22 cellular contexts compared by ENCODE assay signal in the genomic region with DNA sequence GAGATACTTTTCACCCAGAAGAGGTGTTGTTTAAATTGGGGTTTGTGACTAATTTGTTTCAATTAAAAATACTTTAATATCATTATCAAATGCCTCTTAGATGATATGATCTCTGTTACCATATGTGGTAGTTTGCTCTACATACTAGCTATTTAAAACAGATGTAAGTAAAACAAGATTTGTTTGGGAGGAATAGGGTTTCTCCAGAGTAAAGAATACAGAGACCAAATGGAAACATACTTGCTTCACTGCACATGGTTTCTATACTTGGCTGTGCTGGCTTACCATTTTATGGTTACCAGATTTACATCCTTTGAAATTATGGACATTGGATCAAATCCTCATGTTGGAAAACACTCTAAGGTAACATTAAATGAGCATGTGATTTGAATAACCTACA.
"Had no signal": no experiment of that assay in that cellular context is flagged by ENCODE, and none has a peak within 500 bp of the region (broad histone marks: within the 10 kb centered on the region; RNA-seq: fewer than 3 reads in every experiment).

No MANE protein-coding gene starts in this region.

- H3K36me3 ChIP-seq: SJSA1 had no signal

- H3K27ac ChIP-seq: HL-60, SJSA1, SK-N-MC had no signal

- FAIRE-seq: HTR-8/SVneo had no signal

- H3K9me3 ChIP-seq: SJSA1 had no signal

- H3K4me3 ChIP-seq: SJSA1, SK-N-MC had no signal

- DNase-seq: KBM-7, MV-4-11, NCI-H1048, NCI-H1105, NCI-H1417, NCI-H1436 treated with DMSO at 0.1 percent for 48 hours, NCI-H1694, NCI-H187 treated with DMSO at 0.1 percent for 48 hours, NCI-H2029 treated with DMSO at 0.1 percent for 48 hours, NCI-H2171 treated with DMSO at 0.1 percent for 48 hours, NCI-H345, NCI-H524, NCI-H526 treated with DMSO at 0.1 percent for 48 hours, NCI-H748 treated with DMSO at 0.1 percent for 48 hours, PC-3, Right ventricle myocardium superior, SIG-M5 had no signal

- H3K27me3 ChIP-seq: SJSA1 had no signal

- ATAC-seq: Panc1, PC-3 had no signal
